10 cellular contexts compared by ENCODE assay signal in genomic region chr10:122018951-122019413, GRCh38. TPM values are rescaled to one million over a fixed set of nuclear protein-coding genes. Genes with fewer than 3 reads are reported as not detected.
DNase-seq lines count a peak whose midpoint lies in the region; ATAC-seq and TF ChIP-seq lines count a peak whose summit lies in the region.
"Had no signal": no experiment of that assay in that cellular context is flagged by ENCODE, and none has a peak within 500 bp of the region (broad histone marks: within the 10 kb centered on the region; RNA-seq: fewer than 3 reads in every experiment).

No MANE protein-coding gene starts in this region.

- peak overlapping the region; percentile 65 to 84 for H3K9ac ChIP-seq in colonic mucosa (ENCODE audit: low read depth in 2 of 2, low read length in 2 of 2)

- peak overlapping the region; percentile 32 for H3K4me3 ChIP-seq in colonic mucosa
- H3K4me3 ChIP-seq in right lobe of liver, result peak overlapping the region; percentile 12 to 44 (median 42)
- H3K4me3 ChIP-seq in testis, result peak overlapping the region; percentile 26 to 32
- peak overlapping the region in 1 of 2 donors; percentile 23 for H3K4me3 ChIP-seq in aorta (ENCODE audit: low read length in 2 of 2)

- intact Hi-C loops in colonic mucosa (cut with DNase I) (no loop called here), right lobe of liver (cut with DNase I) (no loop called here), testis (cut with DNase I; ENCODE audit: low total_unique reads) (no loop called here), aorta (cut with DNase I) (no loop called here)

- POLR2A ChIA-PET in GM10248 (lab: Yijun Ruan, JAX), result no interaction called here

- TF ChIP-seq CTCF in colonic mucosa (IDR thresholded peaks at IDR 0.05) (no peak), right lobe of liver (IDR thresholded peaks at IDR 0.05) (no peak), testis (IDR thresholded peaks at IDR 0.05) (no peak), GM10248 (IDR thresholded peaks at IDR 0.05; ENCODE audit: control extremely low read depth, extremely low read depth, low read depth, missing control alignments) (no peak)

- H3K36me3 ChIP-seq in colonic mucosa (no peaks in the 10 kb centered on the region), right lobe of liver (no peaks in the 10 kb centered on the region), testis (ENCODE audit: low read depth, missing control alignments) (no peaks in the 10 kb centered on the region), aorta (ENCODE audit: control insufficient read depth in 1 of 2, insufficient read depth in 2 of 2, low read length in 1 of 2) (no peaks in the 10 kb centered on the region)

- WGBS in right lobe of liver (ENCODE audit: insufficient coverage, low coverage, low lambda C conversion rate, missing lambda C conversion rate), result 71% methylated on average over 7 of the region's 16 CpGs
- 54 to 56% methylated on average over 15 to 16 of the region's 16 CpGs for WGBS in testis, 2 donors
- 67 to 70% methylated on average over 16 of the region's 16 CpGs for whole genome bisulfite sequencing in aorta, 2 donors

- peak; percentile 6 for DNase-seq in NCI-H1105 (lab: John Stamatoyannopoulos, UW)
- DNase-seq in colonic mucosa, result peak; percentile 79
- DNase-seq in right lobe of liver, result peak; percentile 30 to 56 (median 56)
- peak; percentile 15 for DNase-seq in testis
- DNase-seq in aorta, result no peak
- DNase-seq in NCI-H345 (lab: John Stamatoyannopoulos, UW), result no peak
- no peak for DNase-seq in GM10248 (ENCODE audit: extremely low spot score)
- DNase-seq: naive thymus-derived CD8-positive, alpha-beta T cell had no signal

- TF ChIP-seq POLR2A in right lobe of liver (IDR thresholded peaks at IDR 0.05) (no peak), testis (IDR thresholded peaks at IDR 0.05) (no peak)

- H3K27me3 ChIP-seq in colonic mucosa (no peaks in the 10 kb centered on the region), right lobe of liver (no peaks in the 10 kb centered on the region), testis (no peaks in the 10 kb centered on the region), aorta (ENCODE audit: control insufficient read depth in 1 of 2, insufficient read depth in 2 of 2, low read length in 1 of 2) (no peaks in the 10 kb centered on the region)

- no peaks in the 10 kb centered on the region for H3K9me3 ChIP-seq in colonic mucosa
- H3K9me3 ChIP-seq in right lobe of liver, result no peaks in the 10 kb centered on the region
- no peaks in the 10 kb centered on the region for H3K9me3 ChIP-seq in testis
- no peaks in the 10 kb centered on the region for H3K9me3 ChIP-seq in aorta (ENCODE audit: control insufficient read depth, low read length)

- ATAC-seq in right lobe of liver (peak; percentile 59 to 74 (median 69)), HG03039 (IDR thresholded peaks at IDR 0.05; ENCODE audit: unreplicated experiment) (no peak), aorta (ENCODE audit: low FRiP score) (no peak)
- ATAC-seq: HCT116; naive thymus-derived CD8-positive, alpha-beta T cell had no signal

- H3K4me1 ChIP-seq in colonic mucosa (no peaks in the 10 kb centered on the region), right lobe of liver (peaks cover 0 to 12% (median 0%) of the 10 kb centered on the region in 4 donors), testis (no peaks in the 10 kb centered on the region), aorta (ENCODE audit: control insufficient read depth in 1 of 2, insufficient read depth in 2 of 2, low read length in 2 of 2) (peaks cover 0 to 2% of the 10 kb centered on the region in 2 donors)

- CTCF ChIA-PET in GM10248 (lab: Yijun Ruan, JAX), result no interaction called here

- H3K27ac ChIP-seq in colonic mucosa (peak overlapping the region; percentile 90), right lobe of liver (peak overlapping the region; percentile 51 to 79 (median 78)), testis (no peak overlapping the region), aorta (ENCODE audit: low read depth in 1 of 2, low read length in 2 of 2) (no peak overlapping the region)

RNA-seq across cellular contexts. Expression of gene TACC2, which starts 30.0 kb away (rescaled TPM):
- total RNA-seq in colonic mucosa, result 10 to 100 TPM; 90.0 to 93.2 TPM
- 10 to 100 TPM; 16.2 to 21.1 (median 18.8) TPM for total RNA-seq in right lobe of liver
- 10 to 100 TPM; 21.3 to 24.2 TPM for total RNA-seq in testis
- polyA plus RNA-seq in testis (ENCODE audit: insufficient read depth, low read depth, low replicate concordance), result 18.0 TPM
- 10 to 100 TPM; 60.7 to 74.4 TPM for total RNA-seq in aorta
- polyA plus RNA-seq in aorta, result 10 to 100 TPM; 25.8 to 41.0 TPM
- total RNA-seq: naive thymus-derived CD8-positive, alpha-beta T cell had no signal
- polyA plus RNA-seq: naive thymus-derived CD8-positive, alpha-beta T cell had no signal

RNA-seq across cellular contexts. Expression of gene NSMCE4A, which starts 44.0 kb away (rescaled TPM):
- total RNA-seq in colonic mucosa, result 10 to 100 TPM; 55.0 to 63.9 TPM
- total RNA-seq in right lobe of liver, result 10 to 100 TPM; 17.0 to 46.5 (median 30.6) TPM
- total RNA-seq in testis, result 10 to 100 TPM; 31.0 to 33.7 TPM
- 15.6 TPM for polyA plus RNA-seq in testis (ENCODE audit: insufficient read depth, low read depth, low replicate concordance)
- 10 to 100 TPM; 36.7 to 50.3 TPM for total RNA-seq in aorta
- 10 to 100 TPM; 25.0 to 84.9 TPM for polyA plus RNA-seq in aorta

Comparison
In these comparisons a context has a peak if more than half of its experiments do, and no peak if none do; other contexts are left out.
1. DNase-seq: peak in NCI-H1105 (single experiment), colonic mucosa (single experiment), right lobe of liver (3 of 3) and testis (single experiment); none in aorta (0 of 2), NCI-H345 (single experiment) and GM10248 (single experiment).
2. H3K27ac ChIP-seq: peak in colonic mucosa (single experiment) and right lobe of liver (3 of 3); none in testis (0 of 2) and aorta (0 of 2).
3. ATAC-seq: peak in right lobe of liver (4 of 4); none in HG03039 (single experiment) and aorta (single experiment).